19 cellular contexts compared by ENCODE assay signal in genomic region chr2:603869-604268, GRCh38.
"Had no signal": no experiment of that assay in that cellular context is flagged by ENCODE, and none has a peak within 500 bp of the region (broad histone marks: within the 10 kb centered on the region; RNA-seq: fewer than 3 reads in every experiment).

No MANE protein-coding gene starts in this region.

- H3K27me3 ChIP-seq: testis, upper lobe of left lung had no signal

- H3K36me3 ChIP-seq: cardiac muscle cell, esophagus squamous epithelium, left ventricle myocardium inferior, upper lobe of left lung, WERI-Rb-1 had no signal

- H3K27ac Mint-ChIP-seq: activated CD4-positive, alpha-beta memory T cell treated with anti-CD3 and anti-CD28 coated beads, Interleukin-2, amount 10 ng/mL, durations not matched to agents 7 days and 5 days; activated CD4-positive, alpha-beta T cell treated with anti-CD3 and anti-CD28 coated beads for 36 hours; activated naive CD4-positive, alpha-beta T cell treated with anti-CD3 and anti-CD28 coated beads for 36 hours; stimulated activated naive CD8-positive, alpha-beta T cell treated with anti-CD3 and anti-CD28 coated beads, Interleukin-15, amount 100 ng/mL, for 72 hours; T-helper 17 cell had no signal

- H3K4me1 Mint-ChIP-seq: activated CD4-positive, alpha-beta memory T cell treated with anti-CD3 and anti-CD28 coated beads, Interleukin-2, amount 10 ng/mL, durations not matched to agents 7 days and 5 days; activated CD4-positive, alpha-beta T cell treated with anti-CD3 and anti-CD28 coated beads for 36 hours; naive thymus-derived CD4-positive, alpha-beta T cell; stimulated activated naive CD8-positive, alpha-beta T cell treated with anti-CD3 and anti-CD28 coated beads, Interleukin-15, amount 100 ng/mL, for 72 hours; T-helper 17 cell had no signal

- H3K4me3 Mint-ChIP-seq: activated CD4-positive, alpha-beta memory T cell treated with anti-CD3 and anti-CD28 coated beads, Interleukin-2, amount 10 ng/mL, durations not matched to agents 7 days and 5 days; activated CD4-positive, alpha-beta T cell treated with anti-CD3 and anti-CD28 coated beads for 36 hours; activated naive CD4-positive, alpha-beta T cell treated with anti-CD3 and anti-CD28 coated beads for 36 hours; naive thymus-derived CD4-positive, alpha-beta T cell; stimulated activated naive CD8-positive, alpha-beta T cell treated with anti-CD3 and anti-CD28 coated beads, Interleukin-15, amount 100 ng/mL, for 72 hours; T-helper 17 cell had no signal

- H3K27ac ChIP-seq: cardiac muscle cell, left ventricle myocardium inferior, testis, upper lobe of left lung, WERI-Rb-1 had no signal

- H3K9me3 Mint-ChIP-seq: activated CD4-positive, alpha-beta memory T cell treated with anti-CD3 and anti-CD28 coated beads, Interleukin-2, amount 10 ng/mL, durations not matched to agents 7 days and 5 days; activated naive CD4-positive, alpha-beta T cell treated with anti-CD3 and anti-CD28 coated beads for 36 hours; stimulated activated naive CD8-positive, alpha-beta T cell treated with anti-CD3 and anti-CD28 coated beads, Interleukin-15, amount 100 ng/mL, for 72 hours had no signal

- ATAC-seq: activated CD4-positive, alpha-beta T cell treated with anti-CD3 and anti-CD28 coated beads for 36 hours; mucosa of descending colon; naive thymus-derived CD4-positive, alpha-beta T cell; T-helper 17 cell had no signal

- DNase-seq: activated CD4-positive, alpha-beta memory T cell treated with anti-CD3 and anti-CD28 coated beads, Interleukin-2, amount 10 ng/mL, durations not matched to agents 7 days and 5 days; activated CD4-positive, alpha-beta T cell treated with anti-CD3 and anti-CD28 coated beads for 36 hours; activated CD8-positive, alpha-beta memory T cell treated with anti-CD3 and anti-CD28 coated beads, Interleukin-2, amount 50 U/mL, for 48 hours; activated naive CD4-positive, alpha-beta T cell treated with anti-CD3 and anti-CD28 coated beads for 36 hours; cortex of kidney; effector CD4-positive, alpha-beta T cell; esophagus squamous epithelium; hippocampal formation; left ventricle myocardium inferior; mucosa of descending colon; retina; stimulated activated CD4-positive, alpha-beta T cell treated with anti-CD3 and anti-CD28 coated beads, Interleukin-2, amount 100 ng/mL, for 48 hours; stimulated activated naive CD8-positive, alpha-beta T cell treated with anti-CD3 and anti-CD28 coated beads, Interleukin-15, amount 100 ng/mL, for 72 hours; T-helper 17 cell; testis; WERI-Rb-1 had no signal

- H3K36me3 Mint-ChIP-seq: naive thymus-derived CD4-positive, alpha-beta T cell had no signal

- H3K9me3 ChIP-seq: esophagus squamous epithelium, left ventricle myocardium inferior, mucosa of descending colon, testis, upper lobe of left lung had no signal

- H3K27me3 Mint-ChIP-seq: activated CD4-positive, alpha-beta memory T cell treated with anti-CD3 and anti-CD28 coated beads, Interleukin-2, amount 10 ng/mL, durations not matched to agents 7 days and 5 days; activated CD4-positive, alpha-beta T cell treated with anti-CD3 and anti-CD28 coated beads for 36 hours had no signal

- H3K4me1 ChIP-seq: left ventricle myocardium inferior, testis, upper lobe of left lung had no signal

- H3K4me3 ChIP-seq: cardiac muscle cell, esophagus squamous epithelium, left ventricle myocardium inferior, mucosa of descending colon, testis, upper lobe of left lung had no signal
